Comparison of ENCODE assay signal across 1 cellular context in the genomic region with DNA sequence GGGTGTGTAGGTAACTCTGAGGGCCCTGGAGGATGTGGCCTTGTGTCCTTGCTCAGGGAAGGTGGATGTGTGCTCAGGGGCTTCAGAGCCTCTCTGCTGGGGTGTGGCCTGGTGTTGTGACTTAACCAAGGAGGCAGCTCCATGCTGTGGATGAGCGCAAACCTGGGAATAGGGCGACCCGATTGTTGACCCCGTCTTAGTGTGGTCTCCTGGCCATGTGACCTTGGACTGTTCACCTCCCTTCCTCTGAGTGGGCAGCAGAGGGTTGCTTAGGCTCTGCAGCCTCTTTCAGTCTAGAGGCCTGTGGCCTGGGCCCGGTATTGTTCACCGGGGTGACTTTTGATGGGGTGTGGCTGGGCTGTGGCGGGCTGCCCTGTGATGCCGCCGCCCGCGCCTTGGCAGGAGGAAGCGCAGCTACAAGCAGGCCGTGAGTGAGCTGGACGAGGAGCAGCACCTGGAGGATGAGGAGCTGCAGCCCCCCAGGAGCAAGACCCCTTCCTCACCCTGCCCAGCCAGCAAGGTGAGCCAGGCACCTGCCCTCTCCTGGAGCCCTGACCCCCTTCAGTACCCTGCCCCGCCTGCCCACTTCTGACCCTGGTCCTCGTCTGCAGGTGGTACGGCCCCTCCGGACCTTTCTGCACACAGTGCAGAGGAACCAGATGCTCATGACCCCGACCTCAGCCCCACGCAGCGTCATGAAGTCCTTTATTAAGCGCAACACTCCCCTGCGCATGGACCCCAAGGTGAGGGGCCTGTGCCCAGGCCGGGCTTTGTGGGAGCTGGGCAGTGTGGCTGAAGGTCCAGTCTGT.
TF ChIP-seq lines count a peak whose summit lies in the region.

No MANE protein-coding gene starts in this region.

TF ChIP-seq in K562, 482 proteins besides CTCF, POLR2A, EP300 and RAD21:
- TF ChIP-seq ZNF212 (CRISPR knock-in tag; IDR thresholded peaks at IDR 0.05) (no peak), RBFOX2 (IDR thresholded peaks at IDR 0.05; ENCODE audit: low read depth, low read length) (0 out of 2 replicates have a peak, but pooled peaks have one; percentile 24)
